ENCODE assay signal across 29 cellular contexts in the genomic region with DNA sequence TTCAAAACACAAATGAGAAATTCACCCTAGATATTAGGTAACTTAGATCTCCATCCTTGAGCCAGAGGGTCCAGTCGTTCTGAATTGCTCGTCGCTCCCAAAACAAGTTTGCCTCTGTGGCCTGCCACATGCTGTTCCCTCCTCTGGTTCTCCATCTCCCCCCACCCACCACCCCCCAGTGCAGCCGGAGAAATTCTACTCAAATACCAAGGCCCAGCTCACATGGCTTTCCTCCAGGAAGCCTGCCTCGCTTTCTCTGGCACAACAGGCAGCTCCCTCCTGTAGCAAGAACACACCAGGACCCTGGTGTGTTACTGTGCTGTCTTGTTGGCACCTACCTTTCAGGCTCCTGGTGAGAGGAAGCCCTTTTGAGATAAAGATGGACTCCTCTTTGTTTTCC. TPM values are rescaled to one million over a fixed set of nuclear protein-coding genes. Genes with fewer than 3 reads are reported as not detected.
"Had no signal": no experiment of that assay in that cellular context is flagged by ENCODE, and none has a peak within 500 bp of the region (broad histone marks: within the 10 kb centered on the region; RNA-seq: fewer than 3 reads in every experiment).

No MANE protein-coding gene starts in this region.

- ATAC-seq: naive thymus-derived CD4-positive, alpha-beta T cell; natural killer cell; psoas muscle; right cardiac atrium; right lobe of liver; stimulated activated effector memory CD8-positive, alpha-beta T cell treated with anti-CD3 and anti-CD28 coated beads, Interleukin-12 subunit alpha, Interleukin-12 subunit beta, amount 100 ng/mL, for 72 hours; stimulated activated naive B cell treated with anti-CD40 and anti-IgM and Interleukin-4, amounts not matched to agents 10 μg/mL and 1 μg/mL and 100 μg/mL, for 72 hours; upper lobe of right lung had no signal

- H3K4me3 ChIP-seq: neural progenitor cell, ovary, psoas muscle, right lobe of liver, sigmoid colon, stomach, thoracic aorta, thyroid gland, tibial nerve, upper lobe of right lung, uterus had no signal

- DNase-seq: naive thymus-derived CD4-positive, alpha-beta T cell; natural killer cell; occipital lobe; ovary; posterior cingulate gyrus; psoas muscle; right cardiac atrium; right lobe of liver; sigmoid colon; small intestine; stimulated activated CD4-positive, alpha-beta T cell treated with anti-CD3 and anti-CD28 coated beads, Interleukin-15, amount 100 ng/mL, for 24 hours; stimulated activated CD4-positive, alpha-beta T cell treated with anti-CD3 and anti-CD28 coated beads, Interleukin-2, amount 100 ng/mL, for 24 hours; stimulated activated CD4-positive, alpha-beta T cell treated with anti-CD3 and anti-CD28 coated beads, Interleukin-2, amount 100 ng/mL, for 48 hours; stimulated activated CD4-positive, alpha-beta T cell treated with anti-CD3 and anti-CD28 coated beads, Interleukin-4, amount 100 ng/mL, for 24 hours; stimulated activated naive B cell treated with anti-CD40 and anti-IgM and Interleukin-4, amounts not matched to agents 10 μg/mL and 1 μg/mL and 100 μg/mL, for 72 hours; stimulated activated naive CD4-positive, alpha-beta T cell treated with Interleukin-2 at 50 U/mL for 16 hours; stomach; thyroid gland; upper lobe of right lung; uterus had no signal

- H3K27ac ChIP-seq: neural progenitor cell, ovary, parathyroid adenoma, psoas muscle, right lobe of liver, sigmoid colon, stomach, thoracic aorta, thyroid gland, tibial nerve, upper lobe of right lung, uterus had no signal

- H3K79me2 ChIP-seq: parathyroid adenoma had no signal

- H3K4me2 ChIP-seq: neural progenitor cell had no signal

- H3K36me3 ChIP-seq: neural progenitor cell, ovary, right lobe of liver, sigmoid colon, stomach, thoracic aorta, thyroid gland, tibial nerve, upper lobe of right lung, uterus had no signal

- H3K27me3 ChIP-seq: neural progenitor cell, ovary, right lobe of liver, sigmoid colon, stomach, thyroid gland, tibial nerve, upper lobe of right lung, uterus had no signal

- H3K9me3 ChIP-seq: ovary, psoas muscle, right lobe of liver, sigmoid colon, thoracic aorta, thyroid gland, upper lobe of right lung, uterus had no signal

- H2AFZ ChIP-seq: neural progenitor cell, parathyroid adenoma had no signal

- H3K4me1 ChIP-seq: neural progenitor cell, parathyroid adenoma, psoas muscle, right lobe of liver, sigmoid colon, stomach, thyroid gland, tibial nerve, upper lobe of right lung, uterus had no signal

- H3K9ac ChIP-seq: neural progenitor cell, parathyroid adenoma had no signal

RNA-seq across cellular contexts. Expression of a gene that starts 52.7 kb away (rescaled TPM):
- total RNA-seq: naive thymus-derived CD4-positive, alpha-beta T cell; natural killer cell; ovary; progenitor cell of endocrine pancreas; renal cortical epithelial cell; stomach; thoracic aorta; tibial nerve; upper lobe of right lung had no signal
- polyA plus RNA-seq: naive thymus-derived CD4-positive, alpha-beta T cell; neural cell; ovary; right cardiac atrium; small intestine; stomach; urinary bladder had no signal
